In the genomic region with DNA sequence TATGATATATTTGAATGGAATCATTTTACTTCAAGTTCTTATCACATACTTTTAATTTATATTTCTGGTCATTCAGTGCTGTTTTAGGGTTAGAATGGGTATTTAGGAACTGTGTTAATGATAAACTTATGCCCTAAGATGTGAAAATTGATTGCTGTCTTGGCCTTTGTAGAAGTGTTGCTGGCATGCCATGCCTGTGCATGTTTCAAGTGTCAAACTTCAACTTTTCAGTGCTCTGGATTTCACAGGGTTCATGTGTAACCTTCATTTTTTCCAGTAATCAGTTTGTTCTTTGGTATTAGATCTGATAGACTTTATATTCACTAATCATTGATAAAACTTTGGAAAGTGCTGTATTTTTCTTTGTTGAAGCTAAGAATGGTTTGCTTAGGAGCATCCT, we compare ENCODE assay signal across 21 cellular contexts. TPM values are rescaled to one million over a fixed set of nuclear protein-coding genes. Genes with fewer than 3 reads are reported as not detected.
DNase-seq lines count a peak whose midpoint lies in the region; ATAC-seq, FAIRE-seq and TF ChIP-seq lines count a peak whose summit lies in the region.
"Had no signal": no experiment of that assay in that cellular context is flagged by ENCODE, and none has a peak within 500 bp of the region (broad histone marks: within the 10 kb centered on the region; RNA-seq: fewer than 3 reads in every experiment).

No MANE protein-coding gene starts in this region.

- H3K9me3 Mint-ChIP-seq in central memory CD8-positive, alpha-beta T cell: no peaks in the 10 kb centered on the region
- no peaks in the 10 kb centered on the region for H3K9me3 Mint-ChIP-seq in nephron progenitor cell
- H3K9me3 Mint-ChIP-seq: CD14-positive monocyte; CD4-positive, alpha-beta T cell had no signal

- H3K4me3 Mint-ChIP-seq in central memory CD8-positive, alpha-beta T cell: no peak overlapping the region
- H3K4me3 Mint-ChIP-seq in nephron progenitor cell: no peak overlapping the region
- H3K4me3 Mint-ChIP-seq: CD14-positive monocyte; CD4-positive, alpha-beta T cell had no signal

- H3K4me2 ChIP-seq in A549: no peak overlapping the region
- H3K4me2 ChIP-seq: BLaER1 treated with 17β-estradiol and CSF1 and Interleukin-3, amounts not matched to agents 10 nM and 100 nM had no signal

- H3K9me3 ChIP-seq in A549: no peaks in the 10 kb centered on the region
- no peaks in the 10 kb centered on the region for H3K9me3 ChIP-seq in HEK293 (ENCODE audit: control insufficient read depth, insufficient read depth, low read depth, low read length)
- H3K9me3 ChIP-seq: BE2C; BLaER1 treated with 17β-estradiol and CSF1 and Interleukin-3, amounts not matched to agents 10 nM and 100 nM; HAP-1 had no signal

- H3K4me1 ChIP-seq in A549 (no peaks in the 10 kb centered on the region), HEK293 (ENCODE audit: control insufficient read depth, insufficient read depth, low read length) (0 out of 2 replicates have a peak, but pooled peaks cover 3% of the 10 kb centered on the region)
- H3K4me1 ChIP-seq: BE2C, HAP-1 had no signal

- no peak for TF ChIP-seq POLR2A in A549 (IDR thresholded peaks at IDR 0.05; ENCODE audit: low read length)

- TF ChIP-seq EP300 in A549 (IDR thresholded peaks at IDR 0.05): no peak

- TF ChIP-seq CTCF in A549 (IDR thresholded peaks at IDR 0.05) (no peak), HEK293 (tag by site-specific recombination; IDR thresholded peaks at IDR 0.05) (no peak), nephron progenitor cell (IDR thresholded peaks at IDR 0.05) (no peak)

- POLR2A ChIA-PET in A549 (lab: Yijun Ruan, JAX) (no interaction called here), HEK293 (lab: Yijun Ruan, JAX) (no interaction called here)

- DNase-seq in A549 (ENCODE audit: low read depth in 1 of 2, low spot score in 1 of 2): no peak
- no peak for DNase-seq in central memory CD8-positive, alpha-beta T cell (ENCODE audit: low spot score in 2 of 2)
- no peak for DNase-seq in nephron progenitor cell
- no peak for DNase-seq in occipital lobe (lab: John Stamatoyannopoulos, UW)
- DNase-seq in NCI-H1436 treated with DMSO at 0.1 percent for 48 hours (lab: John Stamatoyannopoulos, UW): no peak
- DNase-seq: AML-193; BE2C; Calu3; CD4-positive, alpha-beta T cell; COR-L47; DMS53; DMS79 treated with DMSO at 0.1 percent for 48 hours; GF-D8; GOT3 had no signal

- CTCF ChIA-PET in A549 (lab: Yijun Ruan, JAX) (interaction anchor here (0.7 to 1.7 kb wide), 3 partner anchors 15 to 190 kb away, joined by 3 to 5 read pairs (median 4); partner anchors contain the start of gene LTBP2), HEK293 (lab: Yijun Ruan, JAX) (interaction anchor here (0.8 kb wide), 1 partner anchor 191 kb away, joined by 3 read pairs; no protein-coding TSS in a partner anchor)

- peaks cover 29% of the 10 kb centered on the region for H3K4me1 Mint-ChIP-seq in central memory CD8-positive, alpha-beta T cell
- no peaks in the 10 kb centered on the region for H3K4me1 Mint-ChIP-seq in nephron progenitor cell
- H3K4me1 Mint-ChIP-seq: CD14-positive monocyte had no signal

- no peaks in the 10 kb centered on the region for H3K27me3 Mint-ChIP-seq in central memory CD8-positive, alpha-beta T cell
- H3K27me3 Mint-ChIP-seq in nephron progenitor cell (ENCODE audit: low read depth, poor library complexity): no peaks in the 10 kb centered on the region
- H3K27me3 Mint-ChIP-seq: CD4-positive, alpha-beta T cell had no signal

- ATAC-seq in A549: no peak
- ATAC-seq in central memory CD8-positive, alpha-beta T cell (replicated peaks; ENCODE audit: extremely low read depth, poor library complexity, severe bottlenecking): no peak

- peaks cover 23% of the 10 kb centered on the region for H3K36me3 Mint-ChIP-seq in central memory CD8-positive, alpha-beta T cell (ENCODE audit: insufficient read depth)
- peaks cover 77% of the 10 kb centered on the region for H3K36me3 Mint-ChIP-seq in nephron progenitor cell (ENCODE audit: low read depth)

- H3K36me3 ChIP-seq in HEK293 (ENCODE audit: control insufficient read depth in 2 of 2, insufficient read depth in 1 of 2, low read length in 2 of 2): peaks cover 43 to 69% of the 10 kb centered on the region in 2 experiments

- H3K4me3 ChIP-seq in A549: no peak overlapping the region
- no peak overlapping the region for H3K4me3 ChIP-seq in HEK293 (ENCODE audit: low read depth, low read length)
- H3K4me3 ChIP-seq: BLaER1 treated with 17β-estradiol and CSF1 and Interleukin-3, amounts not matched to agents 10 nM and 100 nM; HAP-1 had no signal

- FAIRE-seq in A549 (lab: Jason Lieb, UNC): peak; percentile 72
- FAIRE-seq: GM12891, GM18507, H54 had no signal

- no peak overlapping the region for H3K27ac ChIP-seq in A549
- H3K27ac ChIP-seq in HEK293 (ENCODE audit: extremely low read depth, low read depth, low read length): 0 out of 2 replicates have a peak overlapping the region, but pooled peaks have one; percentile 2
- H3K27ac ChIP-seq: BLaER1 treated with 17β-estradiol and CSF1 and Interleukin-3, amounts not matched to agents 10 nM and 100 nM had no signal

- peak overlapping the region; percentile 20 for H3K27ac Mint-ChIP-seq in central memory CD8-positive, alpha-beta T cell (ENCODE audit: low read depth)
- peak overlapping the region; percentile 22 for H3K27ac Mint-ChIP-seq in nephron progenitor cell
- H3K27ac Mint-ChIP-seq: CD4-positive, alpha-beta T cell had no signal

- no peak for TF ChIP-seq RAD21 in A549 (conservative IDR thresholded peaks at IDR 0.05 in 1 of 2, IDR thresholded peaks at IDR 0.05 in 1 of 2)

TF ChIP-seq in A549, 52 proteins besides CTCF, POLR2A, EP300 and RAD21 (continues in another document):
- TF ChIP-seq NPAS2 (CRISPR knock-in tag; IDR thresholded peaks at IDR 0.05; ENCODE audit: borderline replicate concordance) (no peak), TP53 (CRISPR knock-in tag; IDR thresholded peaks at IDR 0.05) (no peak), KDM5A (IDR thresholded peaks at IDR 0.05) (no peak), BHLHE40 (IDR thresholded peaks at IDR 0.05; ENCODE audit: low read depth, low read length) (no peak), SREBF2 (IDR thresholded peaks at IDR 0.05) (no peak), NFE2L2 (conservative IDR thresholded peaks at IDR 0.05; ENCODE audit: low read length) (no peak), ELK1 (IDR thresholded peaks at IDR 0.05; ENCODE audit: low read depth, low read length) (no peak), PHF8 (IDR thresholded peaks at IDR 0.05; ENCODE audit: borderline replicate concordance, low read depth) (no peak), CHD2 (IDR thresholded peaks at IDR 0.05; ENCODE audit: low read length, partially characterized antibody) (no peak), JUNB (IDR thresholded peaks at IDR 0.05) (no peak)

TF ChIP-seq in HEK293, 187 proteins besides CTCF, POLR2A, EP300 and RAD21:
- TF ChIP-seq ZXDB (tag by site-specific recombination; IDR thresholded peaks at IDR 0.05) (no peak), ZIC2 (tag by site-specific recombination; IDR thresholded peaks at IDR 0.05) (no peak), ZNF18 (tag by site-specific recombination; IDR thresholded peaks at IDR 0.05) (no peak), ZNF362 (tag by site-specific recombination; IDR thresholded peaks at IDR 0.05) (no peak), ZNF121 (tag by site-specific recombination; IDR thresholded peaks at IDR 0.05) (no peak), ZNF155 (tag by site-specific recombination; IDR thresholded peaks at IDR 0.05) (no peak), ZNF433 (tag by site-specific recombination; IDR thresholded peaks at IDR 0.05; ENCODE audit: low read depth) (no peak), EGR2 (tag by site-specific recombination; IDR thresholded peaks at IDR 0.05; ENCODE audit: low read depth) (no peak), KLF9 (tag by site-specific recombination; IDR thresholded peaks at IDR 0.05; ENCODE audit: low read depth) (no peak)

RNA-seq across cellular contexts. Expression of gene YLPM1, which starts 36.6 kb away (rescaled TPM):
- polyA plus RNA-seq in A549 (2011; rRNA removed) (20.3 and 25.3 TPM in 2 replicates), A549 (2017; fragmentation: RNase III; extraction: RNeasy Plus Mini Kit Qiagen cat#74134 plus additional on column Dnase treatment) (37.8 to 39.1 TPM (median 37.9 TPM) in 3 replicates)
- polyA plus RNA-seq in A549 (2012; cell fraction: cytosol; rRNA removed): 11.1 and 12.3 TPM in 2 replicates
- 17.1 and 23.3 TPM in 2 replicates for polyA plus RNA-seq in A549 (2012; cell fraction: nucleus; rRNA removed)
- 29.3 and 30.0 TPM in 2 replicates for polyA minus RNA-seq in A549 (2011; rRNA and poly(A)+ RNA removed)
- total RNA-seq in occipital lobe: 79.4 TPM
